ENCODE assay signal across 26 cellular contexts in genomic region chr22:32030508-32031247, GRCh38. TPM values are rescaled to one million over a fixed set of nuclear protein-coding genes. Genes with fewer than 3 reads are reported as not detected.
DNase-seq lines count a peak whose midpoint lies in the region; ATAC-seq, FAIRE-seq and TF ChIP-seq lines count a peak whose summit lies in the region.
"Had no signal": no experiment of that assay in that cellular context is flagged by ENCODE, and none has a peak within 500 bp of the region (broad histone marks: within the 10 kb centered on the region; RNA-seq: fewer than 3 reads in every experiment).

No MANE protein-coding gene starts in this region.

- H3K4me1 ChIP-seq in liver (ENCODE audit: control insufficient read depth in 4 of 4, insufficient read depth in 4 of 4, low read length in 3 of 4) (no peaks in the 10 kb centered on the region), HepG2 (ENCODE audit: insufficient read depth, low read length) (no peaks in the 10 kb centered on the region), mucosa of descending colon (ENCODE audit: low read depth) (no peaks in the 10 kb centered on the region), small intestine (ENCODE audit: control insufficient read depth in 2 of 2, insufficient read depth in 1 of 2, low read depth in 1 of 2, low read length in 1 of 2) (peaks cover 2 to 3% of the 10 kb centered on the region in 2 donors), right cardiac atrium (ENCODE audit: control insufficient read depth, insufficient read depth, low read length) (no peaks in the 10 kb centered on the region)
- H3K4me1 ChIP-seq: A549 had no signal

- WGBS in liver = 80% methylated on average over 4 of the region's 4 CpGs
- WGBS in HepG2 (ENCODE audit: low lambda C conversion rate) = 41% methylated on average over 4 of the region's 4 CpGs
- 36 to 66% (median 45%) methylated on average over 4 of the region's 4 CpGs for WGBS in small intestine, 3 donors
- WGBS in right cardiac atrium = 87% methylated on average over 4 of the region's 4 CpGs

- H3K79me2 ChIP-seq in HepG2 (ENCODE audit: insufficient read depth, low read length) = no peaks in the 10 kb centered on the region

- no peaks in the 10 kb centered on the region for H3K9me3 ChIP-seq in liver (ENCODE audit: control insufficient read depth in 4 of 4, low read length in 3 of 4)
- no peaks in the 10 kb centered on the region for H3K9me3 ChIP-seq in HepG2 (ENCODE audit: low read length)
- H3K9me3 ChIP-seq in mucosa of descending colon = no peaks in the 10 kb centered on the region
- H3K9me3 ChIP-seq in small intestine (ENCODE audit: control insufficient read depth, low read depth) = no peaks in the 10 kb centered on the region
- H3K9me3 ChIP-seq in right cardiac atrium (ENCODE audit: control insufficient read depth, low read length) = no peaks in the 10 kb centered on the region
- H3K9me3 ChIP-seq: A549 had no signal

- no peak for FAIRE-seq in HepG2 (lab: Jason Lieb, UNC)
- no peak for FAIRE-seq in small intestine (lab: Jason Lieb, UNC)
- FAIRE-seq: A549, GM19239, H1 had no signal

- no peak for TF ChIP-seq POLR2A in HepG2 (IDR thresholded peaks at IDR 0.05; ENCODE audit: insufficient read depth in 1 of 2, low read depth in 2 of 2, low read length in 2 of 2)

- H3K4me3 ChIP-seq in liver (ENCODE audit: low read depth in 1 of 3, low read length in 3 of 3) (no peak overlapping the region), HepG2 (replicated peaks in 1 of 3; ENCODE audit: insufficient read depth in 1 of 3, low read depth in 2 of 3, low read length in 3 of 3) (no peak overlapping the region), mucosa of descending colon (no peak overlapping the region), small intestine (ENCODE audit: low read depth in 1 of 2, low read length in 2 of 2) (no peak overlapping the region), right cardiac atrium (ENCODE audit: low read length) (no peak overlapping the region)
- H3K4me3 ChIP-seq: A549, GM23248 had no signal

- H4K20me1 ChIP-seq in HepG2 (ENCODE audit: insufficient read depth, low read length) = no peaks in the 10 kb centered on the region

- H3K36me3 ChIP-seq in liver (ENCODE audit: control insufficient read depth in 4 of 4, insufficient read depth in 3 of 4, low read depth in 1 of 4, low read length in 3 of 4) (no peaks in the 10 kb centered on the region), HepG2 (replicated peaks in 1 of 2; ENCODE audit: control insufficient read depth in 1 of 2, insufficient read depth in 2 of 2, low read length in 2 of 2) (no peaks in the 10 kb centered on the region), mucosa of descending colon (ENCODE audit: low read depth) (no peaks in the 10 kb centered on the region), small intestine (ENCODE audit: control insufficient read depth in 2 of 2, insufficient read depth in 2 of 2, low read length in 2 of 2) (no peaks in the 10 kb centered on the region)

- DNase-seq in HepG2 (ENCODE audit: low spot score) = no peak
- DNase-seq in left colon = no peak
- no peak for DNase-seq in mucosa of descending colon
- DNase-seq in small intestine = peak; percentile 86
- no peak for DNase-seq in NCI-H1092 (lab: John Stamatoyannopoulos, UW)
- DNase-seq in right cardiac atrium = no peak
- DNase-seq in AG20443 (ENCODE audit: low spot score) = no peak
- DNase-seq: ACHN; C1 segment of cervical spinal cord; Calu3; CD4-positive, alpha-beta memory T cell; COR-L47; DMS53; DMS79 treated with DMSO at 0.1 percent for 48 hours; GF-D8; GM23248; H7; HCEC 1CT had no signal

- TF ChIP-seq EP300 in HepG2 (IDR thresholded peaks at IDR 0.05; ENCODE audit: low read depth in 2 of 2, low read length in 2 of 2) (no peak), HepG2 (CRISPR knock-in tag; IDR thresholded peaks at IDR 0.05; ENCODE audit: borderline replicate concordance) (no peak)

- H3K27ac ChIP-seq in liver (ENCODE audit: low read depth in 1 of 2, low read length in 2 of 2) = no peak overlapping the region
- H3K27ac ChIP-seq in HepG2 (ENCODE audit: extremely low read length, insufficient read depth, low read length) = no peak overlapping the region
- peak overlapping the region; percentile 39 to 80 for H3K27ac ChIP-seq in small intestine (ENCODE audit: low read depth in 1 of 2, low read length in 1 of 2)
- no peak overlapping the region for H3K27ac ChIP-seq in right cardiac atrium (ENCODE audit: low read length)
- H3K27ac ChIP-seq: 22Rv1, A549, GM23248 had no signal

- TF ChIP-seq RAD21 in liver (IDR thresholded peaks at IDR 0.05) (no peak), HepG2 (CRISPR knock-in tag; IDR thresholded peaks at IDR 0.05) (no peak)

- no peak overlapping the region for H3K4me2 ChIP-seq in HepG2 (ENCODE audit: low read depth, low read length)
- H3K4me2 ChIP-seq: A549 had no signal

- POLR2A ChIA-PET in HepG2 (lab: Yijun Ruan, JAX) = no interaction called here

- CTCF ChIA-PET in HepG2 (lab: Yijun Ruan, JAX; ENCODE audit: low intra/inter-chr PET ratio, low total read pairs) = no interaction called here

- in situ Hi-C loops in HepG2 (cut with HindIII; ENCODE audit: extremely low pct_ligation_motif_present, low pct_unique_long_range_greater_than_20kb) = no loop called here

- intact Hi-C loops in HepG2 (cut with micrococcal nuclease; ENCODE audit: unreplicated experiment) = no loop called here
- intact Hi-C loops in left colon (cut with DNase I, micrococcal nuclease) = no loop called here
- intact Hi-C loops in mucosa of descending colon (cut with DNase I, micrococcal nuclease) = no loop called here
- intact Hi-C loops in right cardiac atrium (cut with DNase I) = no loop called here

- ATAC-seq in HepG2 (no peak), left colon (peak; percentile 82), mucosa of descending colon (peak; percentile 51), right cardiac atrium (no peak)
- ATAC-seq: A549 had no signal

- BruUV-seq in HepG2 (replicated peaks; lab: Mats Ljungman, UMichigan) = no TSS peak

- H3K27me3 ChIP-seq in liver (ENCODE audit: control insufficient read depth in 4 of 4, insufficient read depth in 4 of 4, low read length in 3 of 4) (no peaks in the 10 kb centered on the region), HepG2 (ENCODE audit: control insufficient read depth in 1 of 2, insufficient read depth in 2 of 2, low read length in 2 of 2) (peaks cover 1 to 6% of the 10 kb centered on the region in 2 experiments; a peak in 2 of 5 replicates), small intestine (ENCODE audit: control insufficient read depth in 2 of 2, insufficient read depth in 2 of 2, low read length in 2 of 2) (no peaks in the 10 kb centered on the region), right cardiac atrium (ENCODE audit: control insufficient read depth, insufficient read depth) (no peaks in the 10 kb centered on the region)

- H2AFZ ChIP-seq in HepG2 (ENCODE audit: low read length) = no peak overlapping the region
- H2AFZ ChIP-seq: GM23248 had no signal

- no peak for TF ChIP-seq CTCF in liver (IDR thresholded peaks at IDR 0.05; ENCODE audit: low read depth, low read length, missing input control)
- no peak for TF ChIP-seq CTCF in HepG2 (CRISPR knock-in tag; IDR thresholded peaks at IDR 0.05)
- no peak for TF ChIP-seq CTCF in mucosa of descending colon (IDR thresholded peaks at IDR 0.05)

- H3K9ac ChIP-seq in liver (ENCODE audit: low read depth in 1 of 2, low read length in 2 of 2) (no peak overlapping the region), HepG2 (ENCODE audit: insufficient read depth, low read depth, low read length) (no peak overlapping the region)
- H3K9ac ChIP-seq: GM23248 had no signal

TF ChIP-seq in liver, 16 proteins besides CTCF, POLR2A, EP300 and RAD21 (continues in another document):
- TF ChIP-seq SP1 (IDR thresholded peaks at IDR 0.05) = no peak
- TF ChIP-seq MAX (IDR thresholded peaks at IDR 0.05) = no peak
- TF ChIP-seq FOXA2 (IDR thresholded peaks at IDR 0.05) = no peak
- TF ChIP-seq YY1 (IDR thresholded peaks at IDR 0.05) = no peak

TF ChIP-seq in HepG2, 621 proteins besides CTCF, POLR2A, EP300 and RAD21 (continues in another document):
- TF ChIP-seq ZNF704 (CRISPR knock-in tag; IDR thresholded peaks at IDR 0.05; ENCODE audit: borderline replicate concordance) = no peak

RNA-seq across cellular contexts. Expression of gene SLC5A1, which starts 12.4 kb away (rescaled TPM):
- total RNA-seq in liver (1 to 10 TPM in 1 of 2 donors, under 1 TPM in 1; under 0.01 to 6.4 TPM), HepG2 (2016; rRNA removed; fragmentation: Illumina TruSeq; extraction: Trizol) (not detected in 2 replicates), left colon (10 to 100 TPM; 48.3 to 53.6 TPM), mucosa of descending colon (100 to 1,000 TPM in 1 of 3 donors, 10 to 100 TPM in 2; 25.8 to 105 (median 27.9) TPM), right cardiac atrium (10 to 100 TPM; 52.7 to 98.2 (median 86.3) TPM)
- polyA plus RNA-seq in liver (1 to 10 TPM; 1.0 to 3.9 TPM), HepG2 (2011; rRNA removed) (not detected in 2 replicates), small intestine (100 to 1,000 TPM; 222 to 364 (median 325) TPM), right cardiac atrium (49.5 TPM)
- total RNA-seq in HepG2 (2016; cell fraction: cytosol; rRNA removed; fragmentation: Illumina TruSeq; extraction: Trizol; ENCODE audit: low read depth) = not detected in 2 replicates
- not detected in 2 replicates for total RNA-seq in HepG2 (2016; cell fraction: insoluble cytoplasmic fraction; rRNA removed; fragmentation: Illumina TruSeq; extraction: Trizol)
- not detected in 2 replicates for total RNA-seq in HepG2 (2016; cell fraction: membrane; rRNA removed; fragmentation: Illumina TruSeq; extraction: Trizol)
- total RNA-seq in HepG2 (2016; cell fraction: nucleus; rRNA removed; fragmentation: Illumina TruSeq; extraction: Trizol) = not detected in 2 replicates
- polyA plus RNA-seq in HepG2 (2011; cell fraction: cytosol; rRNA removed) = not detected in 2 replicates
- not detected in 2 replicates for polyA plus RNA-seq in HepG2 (2011; cell fraction: nucleus; rRNA removed)
- polyA plus RNA-seq in HepG2 (2012) = not detected in 2 replicates
- polyA plus RNA-seq in HepG2 (2016; cell fraction: cytosol; fragmentation: Illumina TruSeq; extraction: Trizol; ENCODE audit: low read depth) = not detected in 2 replicates
- not detected in 2 replicates for polyA plus RNA-seq in HepG2 (2016; cell fraction: insoluble cytoplasmic fraction; fragmentation: Illumina TruSeq; extraction: Trizol; ENCODE audit: low read depth)
- polyA plus RNA-seq in HepG2 (2016; cell fraction: membrane; fragmentation: Illumina TruSeq; extraction: Trizol; ENCODE audit: low read depth) = not detected in 2 replicates
- polyA plus RNA-seq in HepG2 (2016; cell fraction: nucleus; fragmentation: Illumina TruSeq; extraction: Trizol; ENCODE audit: insufficient read depth, low read depth) = not detected in 2 replicates
- polyA minus RNA-seq in HepG2 (2011; rRNA and poly(A)+ RNA removed; ENCODE audit: low replicate concordance) = not detected in 2 replicates
- not detected in 2 replicates for polyA minus RNA-seq in HepG2 (2011; cell fraction: cytosol; rRNA and poly(A)+ RNA removed)
- polyA minus RNA-seq in HepG2 (2011; cell fraction: nucleus; rRNA and poly(A)+ RNA removed) = not detected in 2 replicates
- total RNA-seq: CD4-positive, alpha-beta memory T cell; Daoy; G401; GM23248; H1; H7 had no signal
- polyA plus RNA-seq: BJ; CD4-positive, alpha-beta memory T cell; GM23248 had no signal

Comparison
In these comparisons a context has a peak if more than half of its experiments do, and no peak if none do; other contexts are left out.
1. H3K27ac ChIP-seq: peak in small intestine (2 of 2); none in liver (0 of 2), HepG2 (single experiment) and right cardiac atrium (single experiment).
2. ATAC-seq: peak in left colon (single experiment) and mucosa of descending colon (single experiment); none in HepG2 (single experiment) and right cardiac atrium (0 of 2).